1 cellular context compared by ENCODE assay signal in the genomic region with DNA sequence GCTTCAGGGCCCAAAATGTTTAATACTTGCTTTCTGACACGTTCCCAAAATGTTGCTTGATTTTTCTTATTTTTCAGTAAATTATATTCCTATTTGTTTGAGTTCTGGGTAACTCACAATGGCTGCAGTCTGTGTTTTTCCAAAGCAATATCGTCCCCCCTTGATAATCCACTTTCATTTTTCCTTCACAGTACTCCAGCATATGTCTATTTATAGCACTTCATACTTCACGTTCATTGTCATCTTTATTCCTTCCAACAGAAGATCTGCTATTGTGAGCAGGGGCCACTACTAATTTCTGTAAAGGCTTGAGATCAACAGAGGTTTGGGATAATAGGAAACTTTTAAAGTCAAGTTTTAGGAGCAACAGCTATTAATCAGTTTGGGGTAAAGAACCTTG.
TF ChIP-seq lines count a peak whose summit lies in the region.

No MANE protein-coding gene starts in this region.

TF ChIP-seq in SK-N-SH treated with all-trans-retinoic acid at 6 μM for 48 hours, 23 proteins besides CTCF, POLR2A, EP300 and RAD21:
- TF ChIP-seq ARNTL (CRISPR knock-in tag; IDR thresholded peaks at IDR 0.05; ENCODE audit: borderline replicate concordance, low read depth) (no peak), OSR1 (CRISPR knock-in tag; IDR thresholded peaks at IDR 0.05) (no peak), TSHZ2 (CRISPR knock-in tag; IDR thresholded peaks at IDR 0.05) (no peak), SNAI2 (CRISPR knock-in tag; IDR thresholded peaks at IDR 0.05) (no peak), TOX (CRISPR knock-in tag; IDR thresholded peaks at IDR 0.05; ENCODE audit: borderline replicate concordance) (no peak), RARB (CRISPR knock-in tag; IDR thresholded peaks at IDR 0.05) (no peak), ZFP3 (CRISPR knock-in tag; IDR thresholded peaks at IDR 0.05) (no peak)
- TF ChIP-seq, protein P1, sequence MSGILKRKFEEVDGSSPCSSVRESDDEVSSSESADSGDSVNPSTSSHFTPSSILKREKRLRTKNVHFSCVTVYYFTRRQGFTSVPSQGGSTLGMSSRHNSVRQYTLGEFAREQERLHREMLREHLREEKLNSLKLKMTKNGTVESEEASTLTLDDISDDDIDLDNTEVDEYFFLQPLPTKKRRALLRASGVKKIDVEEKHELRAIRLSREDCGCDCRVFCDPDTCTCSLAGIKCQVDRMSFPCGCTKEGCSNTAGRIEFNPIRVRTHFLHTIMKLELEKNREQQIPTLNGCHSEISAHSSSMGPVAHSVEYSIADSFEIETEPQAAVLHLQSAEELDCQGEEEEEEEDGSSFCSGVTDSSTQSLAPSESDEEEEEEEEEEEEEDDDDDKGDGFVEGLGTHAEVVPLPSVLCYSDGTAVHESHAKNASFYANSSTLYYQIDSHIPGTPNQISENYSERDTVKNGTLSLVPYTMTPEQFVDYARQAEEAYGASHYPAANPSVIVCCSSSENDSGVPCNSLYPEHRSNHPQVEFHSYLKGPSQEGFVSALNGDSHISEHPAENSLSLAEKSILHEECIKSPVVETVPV (CRISPR knock-in tag; IDR thresholded peaks at IDR 0.05), result no peak
